In genomic region chr1:218895064-218895587, GRCh38 we compare ENCODE assay signal across 25 cellular contexts.
DNase-seq lines count a peak whose midpoint lies in the region; ATAC-seq and TF ChIP-seq lines count a peak whose summit lies in the region.
"Had no signal": no experiment of that assay in that cellular context is flagged by ENCODE, and none has a peak within 500 bp of the region (broad histone marks: within the 10 kb centered on the region; RNA-seq: fewer than 3 reads in every experiment).

No MANE protein-coding gene starts in this region.

- no peaks in the 10 kb centered on the region for H3K79me2 ChIP-seq in SK-N-SH (ENCODE audit: insufficient read depth)

- H3K9me2 ChIP-seq in SK-N-SH = no peaks in the 10 kb centered on the region

- POLR2A ChIA-PET in SK-N-SH (lab: Yijun Ruan, JAX) = no interaction called here

- peak; percentile 66 for ATAC-seq in SK-N-SH treated with all-trans-retinoic acid at 6 μM for 48 hours
- ATAC-seq: A549; CD8-positive, alpha-beta T cell; GM12878 had no signal

- CTCF ChIA-PET in SK-N-SH (lab: Yijun Ruan, JAX) = no interaction called here

- no peaks in the 10 kb centered on the region for H3K36me3 ChIP-seq in SK-N-SH (replicated peaks in 1 of 2; ENCODE audit: control insufficient read depth in 1 of 2, insufficient read depth in 2 of 2, low read length in 1 of 2)
- H3K36me3 ChIP-seq in uterus = no peaks in the 10 kb centered on the region
- H3K36me3 ChIP-seq: BE2C had no signal

- TF ChIP-seq CTCF in SK-N-SH (IDR thresholded peaks at IDR 0.05) (no peak), fibroblast of the aortic adventitia (IDR thresholded peaks at IDR 0.05; ENCODE audit: insufficient read depth, low read length) (no peak), uterus (IDR thresholded peaks at IDR 0.05) (no peak)

- H3K9me3 ChIP-seq in SK-N-SH (no peaks in the 10 kb centered on the region), uterus (no peaks in the 10 kb centered on the region)
- H3K9me3 ChIP-seq: A549, BE2C, Caco-2 had no signal

- H3K4me2 ChIP-seq in SK-N-SH = no peak overlapping the region
- H3K4me2 ChIP-seq: A549 had no signal

- 77% methylated on average over 3 of the region's 3 CpGs for WGBS in SK-N-SH (ENCODE audit: low lambda C conversion rate)

- H3K27ac ChIP-seq in SK-N-SH (ENCODE audit: low read depth in 2 of 2, low read length in 1 of 2) = no peak overlapping the region
- no peak overlapping the region for H3K27ac ChIP-seq in uterus
- H3K27ac ChIP-seq: 22Rv1, A549, GM23248 had no signal

- H3K9ac ChIP-seq in SK-N-SH = no peak overlapping the region
- H3K9ac ChIP-seq: GM23248 had no signal

- H3K4me1 ChIP-seq in SK-N-SH (ENCODE audit: control insufficient read depth in 1 of 2, insufficient read depth in 2 of 2, low read depth in 1 of 2, low read length in 1 of 2) (no peaks in the 10 kb centered on the region; a peak in 1 of 4 replicates), uterus (no peaks in the 10 kb centered on the region)
- H3K4me1 ChIP-seq: A549, BE2C, Caco-2 had no signal

- no peak overlapping the region for H2AFZ ChIP-seq in SK-N-SH (ENCODE audit: low read depth)
- H2AFZ ChIP-seq: GM23248 had no signal

- TF ChIP-seq RAD21 in SK-N-SH (IDR thresholded peaks at IDR 0.05; ENCODE audit: low read length) = no peak

- no peak for TF ChIP-seq EP300 in SK-N-SH (IDR thresholded peaks at IDR 0.05; ENCODE audit: borderline replicate concordance in 1 of 2, low read depth in 1 of 2, low read length in 1 of 2)

- H3F3A ChIP-seq in SK-N-SH (replicated peaks; ENCODE audit: insufficient read depth) = no peaks in the 10 kb centered on the region

- H4K20me1 ChIP-seq in SK-N-SH (ENCODE audit: insufficient read depth) = no peaks in the 10 kb centered on the region

- intact Hi-C loops in uterus (cut with DNase I; ENCODE audit: low total_unique reads) = no loop called here

- no peak overlapping the region for H3K4me3 ChIP-seq in SK-N-SH (ENCODE audit: low read depth in 2 of 2, low read length in 1 of 2)
- H3K4me3 ChIP-seq in fibroblast of the aortic adventitia (ENCODE audit: low read depth, low read length) = no peak overlapping the region
- H3K4me3 ChIP-seq in uterus = no peak overlapping the region
- H3K4me3 ChIP-seq: A549, GM12878, GM23248 had no signal

- TF ChIP-seq POLR2A in uterus (IDR thresholded peaks at IDR 0.05) = no peak

- DNase-seq in SK-N-SH = no peak
- peak; percentile 40 for DNase-seq in M059J (ENCODE audit: low read depth)
- DNase-seq in fibroblast of the aortic adventitia (ENCODE audit: low read depth) = peak; percentile 41
- DNase-seq in HT-29 (ENCODE audit: low spot score) = no peak
- no peak for DNase-seq in islet precursor cell
- DNase-seq in uterus = no peak
- DNase-seq in NK-92 (lab: John Stamatoyannopoulos, UW; ENCODE audit: unreplicated experiment) = no peak
- DNase-seq: ACHN; AML-193; BE2C; C1 segment of cervical spinal cord; Caco-2; CD4-positive, CD25-positive, alpha-beta regulatory T cell; CD8-positive, alpha-beta T cell; DMS153; DND-41; EL; GDM1; GM23248; H7; HCEC 1CT had no signal

- H3K27me3 ChIP-seq in SK-N-SH (ENCODE audit: insufficient read depth) (no peaks in the 10 kb centered on the region), uterus (no peaks in the 10 kb centered on the region)
- H3K27me3 ChIP-seq: BE2C had no signal

TF ChIP-seq in SK-N-SH treated with all-trans-retinoic acid at 6 μM for 48 hours, 23 proteins besides CTCF, POLR2A, EP300 and RAD21 (continues in another document):
- TF ChIP-seq OSR1 (CRISPR knock-in tag; IDR thresholded peaks at IDR 0.05) = no peak
- TF ChIP-seq, protein P1, sequence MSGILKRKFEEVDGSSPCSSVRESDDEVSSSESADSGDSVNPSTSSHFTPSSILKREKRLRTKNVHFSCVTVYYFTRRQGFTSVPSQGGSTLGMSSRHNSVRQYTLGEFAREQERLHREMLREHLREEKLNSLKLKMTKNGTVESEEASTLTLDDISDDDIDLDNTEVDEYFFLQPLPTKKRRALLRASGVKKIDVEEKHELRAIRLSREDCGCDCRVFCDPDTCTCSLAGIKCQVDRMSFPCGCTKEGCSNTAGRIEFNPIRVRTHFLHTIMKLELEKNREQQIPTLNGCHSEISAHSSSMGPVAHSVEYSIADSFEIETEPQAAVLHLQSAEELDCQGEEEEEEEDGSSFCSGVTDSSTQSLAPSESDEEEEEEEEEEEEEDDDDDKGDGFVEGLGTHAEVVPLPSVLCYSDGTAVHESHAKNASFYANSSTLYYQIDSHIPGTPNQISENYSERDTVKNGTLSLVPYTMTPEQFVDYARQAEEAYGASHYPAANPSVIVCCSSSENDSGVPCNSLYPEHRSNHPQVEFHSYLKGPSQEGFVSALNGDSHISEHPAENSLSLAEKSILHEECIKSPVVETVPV (CRISPR knock-in tag; IDR thresholded peaks at IDR 0.05) = no peak
- no peak for TF ChIP-seq RARB (CRISPR knock-in tag; IDR thresholded peaks at IDR 0.05)
- no peak for TF ChIP-seq CREB5 (CRISPR knock-in tag; IDR thresholded peaks at IDR 0.05; ENCODE audit: low read depth)
- no peak for TF ChIP-seq ISL1 (CRISPR knock-in tag; IDR thresholded peaks at IDR 0.05)
- no peak for TF ChIP-seq POU6F1 (CRISPR knock-in tag; IDR thresholded peaks at IDR 0.05; ENCODE audit: borderline replicate concordance, low read depth)
- no peak for TF ChIP-seq ZFP30 (CRISPR knock-in tag; IDR thresholded peaks at IDR 0.05)

TF ChIP-seq in SK-N-SH, 30 proteins besides CTCF, POLR2A, EP300 and RAD21:
- TF ChIP-seq TAF1 (IDR thresholded peaks at IDR 0.05; ENCODE audit: borderline replicate concordance, low read depth, low read length) (no peak), YY1 (IDR thresholded peaks at IDR 0.05; ENCODE audit: low read depth) (no peak), NRF1 (IDR thresholded peaks at IDR 0.05; ENCODE audit: low read depth, low read length) (no peak), RCOR1 (IDR thresholded peaks at IDR 0.05; ENCODE audit: low read length) (no peak), MXI1 (IDR thresholded peaks at IDR 0.05; ENCODE audit: low read depth, low read length) (no peak), RFX5 (IDR thresholded peaks at IDR 0.05; ENCODE audit: low read length) (no peak), JUND (IDR thresholded peaks at IDR 0.05) (no peak), EZH2phosphoT487 (IDR thresholded peaks at IDR 0.05; ENCODE audit: borderline replicate concordance, low read depth) (no peak), MAX (IDR thresholded peaks at IDR 0.05; ENCODE audit: low read depth) (no peak), FOXM1 (IDR thresholded peaks at IDR 0.05; ENCODE audit: low read depth) (no peak), ZBTB33 (IDR thresholded peaks at IDR 0.05; ENCODE audit: borderline replicate concordance, low read depth) (no peak), SMC3 (IDR thresholded peaks at IDR 0.05; ENCODE audit: low read depth, low read length) (no peak), GABPA (IDR thresholded peaks at IDR 0.05; ENCODE audit: low read depth) (no peak), TCF12 (IDR thresholded peaks at IDR 0.05) (no peak)

Comparison
In these comparisons a context has a peak if more than half of its experiments do, and no peak if none do; other contexts are left out.
1. DNase-seq: peak in M059J (single experiment) and fibroblast of the aortic adventitia (single experiment); none in SK-N-SH (single experiment), HT-29 (single experiment), islet precursor cell (single experiment), uterus (0 of 2) and NK-92 (single experiment).